Comparison of ENCODE assay signal across 7 cellular contexts in the genomic region with DNA sequence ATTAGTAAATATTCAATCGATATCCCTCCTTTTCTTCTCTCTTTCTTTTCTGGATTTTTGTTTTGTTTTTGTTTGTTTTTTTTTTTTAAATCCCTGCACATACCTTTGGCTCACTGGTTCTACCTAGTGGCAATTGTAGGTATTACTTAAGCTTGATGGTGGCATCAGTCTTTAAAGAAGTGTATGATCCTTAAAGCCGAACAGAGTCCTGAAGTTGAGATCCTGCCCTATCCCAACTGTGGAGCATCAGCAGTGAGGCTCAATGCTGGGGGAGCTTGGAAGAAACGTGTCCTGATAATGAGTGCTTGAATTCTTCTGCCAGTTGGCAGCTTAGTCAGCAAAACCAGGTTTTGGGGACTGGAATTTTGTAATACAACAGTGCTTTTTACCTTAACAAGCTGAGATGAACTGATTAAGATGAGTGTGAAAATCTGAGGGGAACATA.
A peak's percentile ranks its signal among the peaks of the same experiment; 100 is the strongest.
DNase-seq lines count a peak whose midpoint lies in the region; ATAC-seq, FAIRE-seq and TF ChIP-seq lines count a peak whose summit lies in the region.

No MANE protein-coding gene starts in this region.

- H3K27ac ChIP-seq in Peyer's patch: no peak overlapping the region

- no peaks in the 10 kb centered on the region for H3K36me3 ChIP-seq in Peyer's patch

- TF ChIP-seq POLR2A in H54 (IDR thresholded peaks at IDR 0.05; ENCODE audit: low read depth, low read length) (no peak), Peyer's patch (IDR thresholded peaks at IDR 0.05) (no peak)

- no peaks in the 10 kb centered on the region for H3K27me3 ChIP-seq in Peyer's patch

- no peak overlapping the region for H3K4me3 Mint-ChIP-seq in nephron progenitor cell

- DNase-seq in DMS53 (lab: John Stamatoyannopoulos, UW) (peak; percentile 72), H54 (ENCODE audit: insufficient read length, low spot score) (no peak), Peyer's patch (no peak), epithelial cell of esophagus (ENCODE audit: low read depth) (peak; percentile 60), nephron progenitor cell (peak; percentile 12)
- no peak for DNase-seq in stimulated activated CD4-positive, alpha-beta T cell treated with anti-CD3 and anti-CD28 coated beads, Interleukin-4, amount 100 ng/mL, for 1 hour

- peak; percentile 43 for FAIRE-seq in H54 (lab: Jason Lieb, UNC)

- no peak for ATAC-seq in HG03159 (IDR thresholded peaks at IDR 0.05; ENCODE audit: unreplicated experiment)

- H3K9me3 ChIP-seq in Peyer's patch: no peaks in the 10 kb centered on the region

- peaks cover 20% of the 10 kb centered on the region for H3K4me1 Mint-ChIP-seq in nephron progenitor cell

- H3K4me1 ChIP-seq in Peyer's patch: no peaks in the 10 kb centered on the region

- no peaks in the 10 kb centered on the region for H3K36me3 Mint-ChIP-seq in nephron progenitor cell (ENCODE audit: low read depth)

- TF ChIP-seq CTCF in Peyer's patch (IDR thresholded peaks at IDR 0.05): peak; percentile 66 to 80 (median 79)
- peak; percentile 80 for TF ChIP-seq CTCF in epithelial cell of esophagus (IDR thresholded peaks at IDR 0.05; ENCODE audit: insufficient read depth, low read depth, low read length, missing control alignments)
- TF ChIP-seq CTCF in nephron progenitor cell (IDR thresholded peaks at IDR 0.05): peak; percentile 78

- H3K4me3 ChIP-seq in Peyer's patch (no peak overlapping the region), epithelial cell of esophagus (ENCODE audit: low read length) (no peak overlapping the region)

- no peak overlapping the region for H3K27ac Mint-ChIP-seq in nephron progenitor cell

- H3K9me3 Mint-ChIP-seq in nephron progenitor cell: peaks cover 5% of the 10 kb centered on the region

- H3K27me3 Mint-ChIP-seq in nephron progenitor cell (ENCODE audit: low read depth, poor library complexity): no peaks in the 10 kb centered on the region

Comparison
In these comparisons a context has a peak if more than half of its experiments do, and no peak if none do; other contexts are left out.
1. DNase-seq: peak in DMS53 (single experiment), epithelial cell of esophagus (single experiment) and nephron progenitor cell (single experiment); none in H54 (single experiment), Peyer's patch (0 of 3) and stimulated activated CD4-positive, alpha-beta T cell treated with anti-CD3 and anti-CD28 coated beads, Interleukin-4, amount 100 ng/mL, for 1 hour (single experiment).
2. Peak in every context shown above with its lines, with median percentiles within 50 percentile points of each other: CTCF ChIP-seq.